1 cellular context compared by ENCODE assay signal in the genomic region with DNA sequence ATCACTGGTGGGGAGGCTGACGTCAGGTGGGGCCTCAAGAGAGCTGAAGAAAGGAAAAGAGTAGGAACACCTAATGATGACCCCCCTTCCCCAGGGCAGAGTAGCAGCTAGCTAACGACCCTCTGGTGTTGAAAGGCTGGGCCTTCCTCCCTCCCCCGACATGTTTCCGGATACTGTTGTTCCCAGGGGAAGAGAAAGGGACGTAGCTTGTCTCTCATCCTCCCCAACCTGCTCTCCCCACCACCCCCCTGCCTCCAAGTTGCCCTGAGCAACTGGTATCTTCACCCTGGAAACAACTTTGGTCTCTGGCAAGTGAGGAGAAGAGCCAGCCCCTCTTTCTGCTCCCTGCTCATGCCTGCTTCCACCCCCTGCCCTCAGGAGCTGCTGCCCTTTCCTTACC.
TF ChIP-seq lines count a peak whose summit lies in the region.

No MANE protein-coding gene starts in this region.

TF ChIP-seq in neural cell, 6 proteins besides CTCF, POLR2A, EP300 and RAD21 (continued from another document):
- TF ChIP-seq EZH2 (IDR thresholded peaks at IDR 0.05; ENCODE audit: borderline replicate concordance, insufficient read depth, low read length, poor library complexity, severe bottlenecking) (no peak), POLR2AphosphoS5 (IDR thresholded peaks at IDR 0.05) (no peak), SMC3 (conservative IDR thresholded peaks at IDR 0.05; ENCODE audit: poor library complexity) (no peak), TAF1 (IDR thresholded peaks at IDR 0.05; ENCODE audit: low read depth) (no peak), MXI1 (conservative IDR thresholded peaks at IDR 0.05; ENCODE audit: poor library complexity, severe bottlenecking) (no peak)
TF ChIP-seq in neural cell: peak in this region for 0.
